Comparison of ENCODE assay signal across 10 cellular contexts in genomic region chr15:100973351-100974034, GRCh38. TPM values are rescaled to one million over a fixed set of nuclear protein-coding genes. Genes with fewer than 3 reads are reported as not detected.
DNase-seq lines count a peak whose midpoint lies in the region; ATAC-seq, FAIRE-seq and TF ChIP-seq lines count a peak whose summit lies in the region.
"Had no signal": no experiment of that assay in that cellular context is flagged by ENCODE, and none has a peak within 500 bp of the region (broad histone marks: within the 10 kb centered on the region; RNA-seq: fewer than 3 reads in every experiment).

No MANE protein-coding gene starts in this region.

- no peaks in the 10 kb centered on the region for H4K20me1 ChIP-seq in endothelial cell of umbilical vein (replicated peaks; ENCODE audit: control insufficient read depth, extremely low read depth, insufficient read depth, low read length)

- H3K9me3 ChIP-seq in breast epithelium (no peaks in the 10 kb centered on the region), endothelial cell of umbilical vein (replicated peaks; ENCODE audit: control insufficient read depth, insufficient read depth, low read length) (no peaks in the 10 kb centered on the region), thymus (ENCODE audit: control insufficient read depth) (peaks cover 3% of the 10 kb centered on the region)

- H3K4me3 ChIP-seq in breast epithelium (peak overlapping the region; percentile 14 to 63 (median 37)), endothelial cell of umbilical vein (replicated peaks in 1 of 3; ENCODE audit: insufficient read depth in 1 of 3, low read depth in 1 of 3, low read length in 3 of 3) (peak overlapping the region; percentile 20 to 38 (median 37)), thymus (ENCODE audit: low read length) (peak overlapping the region; percentile 23)
- H3K4me3 ChIP-seq: PC-9 had no signal

- TF ChIP-seq CTCF in breast epithelium (IDR thresholded peaks at IDR 0.05) (no peak), MCF 10A (IDR thresholded peaks at IDR 0.05; ENCODE audit: unreplicated experiment) (no peak), endothelial cell of umbilical vein (IDR thresholded peaks at IDR 0.05; ENCODE audit: extremely low read depth in 1 of 2, insufficient read depth in 1 of 2, low read depth in 1 of 2, low read length in 2 of 2) (no peak)

- CTCF ChIA-PET in MCF 10A (lab: Yijun Ruan, JAX) (no interaction called here), endothelial cell of umbilical vein (lab: Charles Lee) (interaction anchor here (1.1 to 3.1 kb wide), 2 partner anchors 34 to 55 kb away, joined by 3 to 19 read pairs; no protein-coding TSS in a partner anchor)

- intact Hi-C loops in breast epithelium (cut with DNase I; ENCODE audit: low total_unique reads), result loop anchor here (10.0 kb wide), 1 partner anchor 669 kb away; no protein-coding TSS in a partner anchor
- intact Hi-C loops in MCF 10A (cut with micrococcal nuclease), result no loop called here
- intact Hi-C loops in endothelial cell of umbilical vein (cut with micrococcal nuclease), result loop anchor here (2.0 kb wide), 1 partner anchor 33 kb away; no protein-coding TSS in a partner anchor

- peak overlapping the region; percentile 70 for H3K4me2 ChIP-seq in endothelial cell of umbilical vein (ENCODE audit: insufficient read depth, low read length)
- H3K4me2 ChIP-seq: PC-9 had no signal

- H3K27me3 Mint-ChIP-seq in MCF 10A (ENCODE audit: insufficient read depth, unreplicated experiment), result no peaks in the 10 kb centered on the region

- POLR2A ChIA-PET in MCF 10A (lab: Yijun Ruan, JAX) (no interaction called here), endothelial cell of umbilical vein (lab: Charles Lee) (no interaction called here)

- no peak overlapping the region for H3K9ac ChIP-seq in endothelial cell of umbilical vein (replicated peaks; ENCODE audit: extremely low read depth, insufficient read depth, low read length)

- H3K27ac ChIP-seq in breast epithelium (no peak overlapping the region), endothelial cell of umbilical vein (ENCODE audit: insufficient read depth, low read depth, low read length) (no peak overlapping the region), thymus (ENCODE audit: low read depth) (no peak overlapping the region)
- H3K27ac ChIP-seq: PC-9 had no signal

- peak overlapping the region; percentile 60 for H2AFZ ChIP-seq in endothelial cell of umbilical vein (ENCODE audit: low read depth, low read length)
- H2AFZ ChIP-seq: PC-9 had no signal

- peaks cover 7% of the 10 kb centered on the region for H3K9me3 Mint-ChIP-seq in MCF 10A (ENCODE audit: unreplicated experiment)

- no peaks in the 10 kb centered on the region for H3K4me1 Mint-ChIP-seq in MCF 10A (ENCODE audit: insufficient read depth, unreplicated experiment)

- BruUV-seq in MCF 10A (replicated peaks; lab: Mats Ljungman, UMichigan) (no TSS peak), endothelial cell of umbilical vein (replicated peaks; lab: Mats Ljungman, UMichigan) (no TSS peak)

- no peaks in the 10 kb centered on the region for H3K36me3 ChIP-seq in breast epithelium
- no peaks in the 10 kb centered on the region for H3K36me3 ChIP-seq in endothelial cell of umbilical vein (ENCODE audit: control insufficient read depth in 2 of 2, extremely low read depth in 1 of 2, insufficient read depth in 2 of 2, low read length in 2 of 2)
- H3K36me3 ChIP-seq in thymus (ENCODE audit: control insufficient read depth, insufficient read depth), result no peaks in the 10 kb centered on the region

- H3K27ac Mint-ChIP-seq in MCF 10A (ENCODE audit: low read depth, unreplicated experiment), result no peak overlapping the region

- H3K9me1 ChIP-seq in endothelial cell of umbilical vein (replicated peaks; ENCODE audit: control insufficient read depth, extremely low read depth, insufficient read depth, low read length), result no peaks in the 10 kb centered on the region

- DNase-seq in breast epithelium (ENCODE audit: low spot score in 2 of 2) (no peak), MCF 10A (ENCODE audit: unreplicated experiment) (no peak), endothelial cell of umbilical vein (ENCODE audit: low read depth, low spot score) (peak; percentile 15), lung microvascular endothelial cell (ENCODE audit: low read depth in 2 of 2) (peak; percentile 15 to 40)
- DNase-seq: PC-9 had no signal

- ATAC-seq in HG02610 (IDR thresholded peaks at IDR 0.05; ENCODE audit: unreplicated experiment) (no peak), GM18505 (IDR thresholded peaks at IDR 0.05; ENCODE audit: unreplicated experiment) (no peak), GM18858 (IDR thresholded peaks at IDR 0.05; ENCODE audit: unreplicated experiment) (no peak)

- dilution Hi-C loops in endothelial cell of umbilical vein (cut with MboI; ENCODE audit: extremely low pct_ligation_motif_present, low sequenced_read_pairs), result no loop called here

- WGBS in thymus, result 7% methylated on average over 84 of the region's 84 CpGs

- H3K4me1 ChIP-seq in breast epithelium, result no peaks in the 10 kb centered on the region
- H3K4me1 ChIP-seq in endothelial cell of umbilical vein (ENCODE audit: control insufficient read depth, extremely low read depth, insufficient read depth, low read length), result peaks cover 11% of the 10 kb centered on the region
- no peaks in the 10 kb centered on the region for H3K4me1 ChIP-seq in thymus (ENCODE audit: control insufficient read depth, insufficient read depth, low read length)

- TF ChIP-seq POLR2A in breast epithelium (IDR thresholded peaks at IDR 0.05), result no peak
- TF ChIP-seq POLR2A in endothelial cell of umbilical vein (IDR thresholded peaks at IDR 0.05; ENCODE audit: low read depth, low read length), result no peak
- no peak for TF ChIP-seq POLR2A in GM18505 (IDR thresholded peaks at IDR 0.05; ENCODE audit: borderline replicate concordance, extremely low read depth, insufficient read depth, insufficient read length)

- H3K4me3 Mint-ChIP-seq in MCF 10A (ENCODE audit: unreplicated experiment), result no peak overlapping the region

- H3K36me3 Mint-ChIP-seq in MCF 10A (ENCODE audit: insufficient read depth, unreplicated experiment), result no peaks in the 10 kb centered on the region

- peaks cover 0 to 7% of the 10 kb centered on the region in 2 donors for H3K27me3 ChIP-seq in breast epithelium
- H3K27me3 ChIP-seq in endothelial cell of umbilical vein (ENCODE audit: control insufficient read depth in 2 of 2, insufficient read depth in 2 of 2, low read length in 2 of 2), result no peaks in the 10 kb centered on the region
- peaks cover 28% of the 10 kb centered on the region for H3K27me3 ChIP-seq in thymus (ENCODE audit: control insufficient read depth, insufficient read depth)

- FAIRE-seq in endothelial cell of umbilical vein (lab: Jason Lieb, UNC), result no peak
- FAIRE-seq: urothelium cell line had no signal

- no peaks in the 10 kb centered on the region for H3K79me2 ChIP-seq in endothelial cell of umbilical vein (ENCODE audit: control insufficient read depth, insufficient read depth, low read length)

TF ChIP-seq in endothelial cell of umbilical vein, 7 proteins besides CTCF, POLR2A, EP300 and RAD21:
- TF ChIP-seq GATA2 (IDR thresholded peaks at IDR 0.05; ENCODE audit: insufficient read depth, insufficient read length, low read depth, low read length) (no peak), MAX (IDR thresholded peaks at IDR 0.05; ENCODE audit: insufficient read depth, insufficient read length) (no peak), EZH2 (IDR thresholded peaks at IDR 0.05; ENCODE audit: borderline replicate concordance, low read depth, low read length, severe bottlenecking) (peak; percentile 62)
TF ChIP-seq in endothelial cell of umbilical vein: peak in this region for 1.

RNA-seq across cellular contexts. Expression of gene LRRK1, which starts 54.3 kb away (rescaled TPM):
- 10 to 100 TPM; 10.1 to 18.7 (median 14.4) TPM for total RNA-seq in breast epithelium
- total RNA-seq in MCF 10A (2022), result 15.4 and 18.0 TPM in 2 replicates
- 18.4 and 22.1 TPM in 2 replicates for total RNA-seq in endothelial cell of umbilical vein
- 11.0 and 12.9 TPM in 2 replicates for polyA plus RNA-seq in endothelial cell of umbilical vein
- polyA plus RNA-seq in endothelial cell of umbilical vein (2011; cell fraction: cytosol; rRNA removed), result 8.9 and 10.9 TPM in 2 replicates
- 46.2 and 47.0 TPM in 2 replicates for polyA plus RNA-seq in endothelial cell of umbilical vein (2011; cell fraction: nucleus; rRNA removed)
- 16.4 and 17.2 TPM in 2 replicates for polyA plus RNA-seq in endothelial cell of umbilical vein (2012)
- 19.0 and 21.4 TPM in 2 replicates for polyA minus RNA-seq in endothelial cell of umbilical vein
- polyA minus RNA-seq in endothelial cell of umbilical vein (2011; cell fraction: cytosol; rRNA and poly(A)+ RNA removed), result 11.1 TPM
- polyA minus RNA-seq in endothelial cell of umbilical vein (2011; cell fraction: nucleus; rRNA and poly(A)+ RNA removed), result 26.4 and 39.6 TPM in 2 replicates
- 4.4 and 4.8 TPM in 2 replicates for total RNA-seq in lung microvascular endothelial cell
- polyA plus RNA-seq in thymus, result 6.7 TPM

Comparison
In these comparisons a context has a peak if more than half of its experiments do, and no peak if none do; other contexts are left out.
1. DNase-seq: peak in endothelial cell of umbilical vein (single experiment) and lung microvascular endothelial cell (2 of 2); none in breast epithelium (0 of 2) and MCF 10A (single experiment).
2. Peak in every context shown above with its lines, with median percentiles within 50 percentile points of each other: H3K4me3 ChIP-seq.